ENCODE assay signal across 8 cellular contexts in genomic region chr6:2127484-2127911, GRCh38.
DNase-seq lines count a peak whose midpoint lies in the region; ATAC-seq, FAIRE-seq and TF ChIP-seq lines count a peak whose summit lies in the region.

No MANE protein-coding gene starts in this region.

- POLR2A ChIA-PET in K562 (lab: Yijun Ruan, JAX), result no interaction called here

- ATAC-seq in HG03520 (IDR thresholded peaks at IDR 0.05; ENCODE audit: unreplicated experiment) (peak; percentile 51), K562 (peak; percentile 60), HG03521 (IDR thresholded peaks at IDR 0.05; ENCODE audit: unreplicated experiment) (no peak), HG03571 (IDR thresholded peaks at IDR 0.05; ENCODE audit: unreplicated experiment) (no peak)

- no TSS peak for BruUV-seq in K562 (replicated peaks; lab: Mats Ljungman, UMichigan)

- TF ChIP-seq POLR2A in K562 (conservative IDR thresholded peaks at IDR 0.05), result no peak

- H3K4me1 ChIP-seq in K562 (replicated peaks in 1 of 2; ENCODE audit: control insufficient read depth in 2 of 2, insufficient read depth in 2 of 2, low read length in 2 of 2), result peaks cover 0 to 4% of the 10 kb centered on the region in 2 experiments; a peak in 2 of 5 replicates

- TF ChIP-seq CTCF in GM13976 (IDR thresholded peaks at IDR 0.05; ENCODE audit: borderline replicate concordance, control extremely low read depth, extremely low read depth, insufficient read depth, missing control alignments), result no peak
- no peak for TF ChIP-seq CTCF in K562 (IDR thresholded peaks at IDR 0.05 in 2 of 3, conservative IDR thresholded peaks at IDR 0.05 in 1 of 3; ENCODE audit: insufficient read depth in 2 of 3, low read depth in 1 of 3, low read length in 3 of 3)

- WGBS in K562 (ENCODE audit: insufficient coverage, low coverage, missing lambda C conversion rate), result 13% methylated on average over 12 of the region's 12 CpGs

- no peaks in the 10 kb centered on the region for H3K9me1 ChIP-seq in K562 (ENCODE audit: control insufficient read depth, insufficient read depth, low read length)

- intact Hi-C loops in K562 (cut with micrococcal nuclease), result no loop called here

- H3K4me2 ChIP-seq in K562 (ENCODE audit: insufficient read depth, low read length), result no peak overlapping the region; the same call in 1 of the 2 replicates

- in situ Hi-C loops in GM13976 (cut with MboI; ENCODE audit: low sequenced_read_pairs, unreplicated experiment) (no loop called here), K562 (cut with MboI) (no loop called here)

- peaks cover 11% of the 10 kb centered on the region; the same call in 1 of the 2 replicates for H4K20me1 ChIP-seq in K562 (replicated peaks; ENCODE audit: control insufficient read depth, insufficient read depth, low read length)

- H3K36me3 ChIP-seq in K562 (ENCODE audit: control insufficient read depth, insufficient read depth, low read length), result no peaks in the 10 kb centered on the region

- no peak for TF ChIP-seq RAD21 in K562 (CRISPR knock-in tag; conservative IDR thresholded peaks at IDR 0.05 in 1 of 2, IDR thresholded peaks at IDR 0.05 in 1 of 2)

- no peak overlapping the region for H3K4me3 ChIP-seq in K562

- CTCF ChIA-PET in K562 (lab: Yijun Ruan, JAX; ENCODE audit: low intra/inter-chr PET ratio), result no interaction called here

- no peak overlapping the region for H2AFZ ChIP-seq in K562 (ENCODE audit: low read depth, low read length)

- H3K79me2 ChIP-seq in K562 (ENCODE audit: control insufficient read depth, insufficient read depth, low read length), result no peaks in the 10 kb centered on the region

- H3K27ac ChIP-seq in K562 (ENCODE audit: extremely low read depth, low read depth, low read length), result no peak overlapping the region

- DNase-seq in GM13976 (ENCODE audit: low spot score) (peak; percentile 58), K562 (ENCODE audit: extremely low read depth in 1 of 4, low spot score in 3 of 4) (peak in 2 of 4 experiments; percentile 22 to 23), retina (no peak), NCI-H2171 (lab: John Stamatoyannopoulos, UW) (no peak)
- peak; percentile 27 to 42 for DNase-seq in stimulated activated CD4-positive, alpha-beta T cell treated with anti-CD3 and anti-CD28 coated beads, Interleukin-12 subunit alpha, Interleukin-12 subunit beta, amount 100 ng/mL, for 24 hours (ENCODE audit: low read depth in 2 of 2)

- TF ChIP-seq EP300 in K562 (IDR thresholded peaks at IDR 0.05; ENCODE audit: low read length), result no peak

- no peaks in the 10 kb centered on the region for H3K9me3 ChIP-seq in K562 (replicated peaks; ENCODE audit: control insufficient read depth, insufficient read depth, low read depth, low read length)

- FAIRE-seq in K562 (lab: Jason Lieb, UNC), result no peak

- H3K27me3 ChIP-seq in K562 (ENCODE audit: control insufficient read depth in 2 of 2, insufficient read depth in 2 of 2, low read length in 2 of 2), result peaks cover 7 to 16% of the 10 kb centered on the region in 2 experiments; a peak in 4 of 5 replicates

- H3K9ac ChIP-seq in K562 (ENCODE audit: insufficient read depth in 1 of 2, low read depth in 2 of 2, low read length in 2 of 2), result no peak overlapping the region

TF ChIP-seq in K562, 482 proteins besides CTCF, POLR2A, EP300 and RAD21:
- TF ChIP-seq FOXA1 (IDR thresholded peaks at IDR 0.05; ENCODE audit: borderline replicate concordance), result no peak
- peak; percentile 13; the same call in 1 of the 2 replicates for TF ChIP-seq CBFA2T3 (IDR thresholded peaks at IDR 0.05)
- peak; percentile 8; the same call in 1 of the 2 replicates for TF ChIP-seq TCF3 (CRISPR knock-in tag; IDR thresholded peaks at IDR 0.05)
- no peak for TF ChIP-seq FOXK2 (conservative IDR thresholded peaks at IDR 0.05 in 1 of 2, IDR thresholded peaks at IDR 0.05 in 1 of 2; ENCODE audit: low read depth in 2 of 2)
- no peak for TF ChIP-seq MYNN (IDR thresholded peaks at IDR 0.05)
- 0 out of 2 replicates have a peak, but pooled peaks have one; percentile 13 for TF ChIP-seq MYNN (CRISPR knock-in tag; IDR thresholded peaks at IDR 0.05)
- 0 out of 4 replicates have a peak, but pooled peaks of 1 of the 2 experiments have one; percentile 6 for TF ChIP-seq RCOR1 (IDR thresholded peaks at IDR 0.05; ENCODE audit: borderline replicate concordance in 1 of 2, low read depth in 2 of 2, low read length in 2 of 2)
- no peak for TF ChIP-seq ZNF778 (CRISPR knock-in tag; IDR thresholded peaks at IDR 0.05)
TF ChIP-seq in K562: peak in this region for 4.

Comparison
In these comparisons a context has a peak if more than half of its experiments do, and no peak if none do; other contexts are left out.
1. DNase-seq: peak in GM13976 (single experiment) and stimulated activated CD4-positive, alpha-beta T cell treated with anti-CD3 and anti-CD28 coated beads, Interleukin-12 subunit alpha, Interleukin-12 subunit beta, amount 100 ng/mL, for 24 hours (2 of 2); none in retina (single experiment) and NCI-H2171 (single experiment).
2. ATAC-seq: peak in HG03520 (single experiment) and K562 (single experiment); none in HG03521 (single experiment) and HG03571 (single experiment).